Comparison of ENCODE assay signal across 14 cellular contexts in genomic region chr16:16092925-16093624, GRCh38.
DNase-seq lines count a peak whose midpoint lies in the region; ATAC-seq and TF ChIP-seq lines count a peak whose summit lies in the region.
"Had no signal": no experiment of that assay in that cellular context is flagged by ENCODE, and none has a peak within 500 bp of the region (broad histone marks: within the 10 kb centered on the region; RNA-seq: fewer than 3 reads in every experiment).

No MANE protein-coding gene starts in this region.

- peaks cover 17% of the 10 kb centered on the region for H3K4me1 ChIP-seq in osteoblast (ENCODE audit: insufficient read depth, low read length)

- TF ChIP-seq CTCF in chondrocyte (IDR thresholded peaks at IDR 0.05) (no peak), osteoblast (IDR thresholded peaks at IDR 0.05; ENCODE audit: extremely low read depth, low read depth, low read length) (no peak)

- TF ChIP-seq POLR2A in GM18505 (IDR thresholded peaks at IDR 0.05; ENCODE audit: borderline replicate concordance, extremely low read depth, insufficient read depth, insufficient read length) = no peak

- H3K4me3 ChIP-seq in osteoblast (ENCODE audit: insufficient read depth, low read length) = no peak overlapping the region
- H3K4me3 ChIP-seq: GM12878, SJSA1 had no signal

- no peaks in the 10 kb centered on the region for H3K27me3 Mint-ChIP-seq in chondrocyte (ENCODE audit: low read depth)
- no peaks in the 10 kb centered on the region for H3K27me3 Mint-ChIP-seq in activated T-helper 1 cell treated with anti-CD3 and anti-CD28 coated beads, Interleukin-12 subunit alpha, Interleukin-12 subunit beta, Interleukin-2, Interleukin-4 antibody, amounts not matched to agents 30 ng/mL and 10 ng/mL and 1 ng/mL, durations not matched to agents 14 hours and 24 hours and 36 hours (ENCODE audit: insufficient read depth)
- H3K27me3 Mint-ChIP-seq in natural killer cell treated with Interleukin-12 subunit alpha and Interleukin-12 subunit beta and Interleukin-15 and Interleukin-18, amount 100 ng/mL, for 72 hours = no peaks in the 10 kb centered on the region
- H3K27me3 Mint-ChIP-seq: CD8-positive, alpha-beta memory T cell; stimulated activated memory B cell treated with anti-CD40 and anti-IgM and Interleukin-4, amounts not matched to agents 10 μg/mL and 1 μg/mL and 100 μg/mL, for 72 hours had no signal

- peaks cover 2% of the 10 kb centered on the region for H3K79me2 ChIP-seq in osteoblast (ENCODE audit: insufficient read depth, low read length)

- ATAC-seq in natural killer cell treated with Interleukin-12 subunit alpha and Interleukin-12 subunit beta and Interleukin-15 and Interleukin-18, amount 100 ng/mL, for 72 hours = no peak
- no peak for ATAC-seq in GM18505 (IDR thresholded peaks at IDR 0.05; ENCODE audit: unreplicated experiment)
- ATAC-seq: GM12878; stimulated activated memory B cell treated with anti-CD40 and anti-IgM and Interleukin-4, amounts not matched to agents 10 μg/mL and 1 μg/mL and 100 μg/mL, for 72 hours had no signal

- no peaks in the 10 kb centered on the region for H3K9me3 Mint-ChIP-seq in chondrocyte (ENCODE audit: low read depth)
- H3K9me3 Mint-ChIP-seq in activated T-helper 1 cell treated with anti-CD3 and anti-CD28 coated beads, Interleukin-12 subunit alpha, Interleukin-12 subunit beta, Interleukin-2, Interleukin-4 antibody, amounts not matched to agents 30 ng/mL and 10 ng/mL and 1 ng/mL, durations not matched to agents 14 hours and 24 hours and 36 hours = no peaks in the 10 kb centered on the region
- no peaks in the 10 kb centered on the region for H3K9me3 Mint-ChIP-seq in natural killer cell treated with Interleukin-12 subunit alpha and Interleukin-12 subunit beta and Interleukin-15 and Interleukin-18, amount 100 ng/mL, for 72 hours
- H3K9me3 Mint-ChIP-seq: CD8-positive, alpha-beta memory T cell; stimulated activated memory B cell treated with anti-CD40 and anti-IgM and Interleukin-4, amounts not matched to agents 10 μg/mL and 1 μg/mL and 100 μg/mL, for 72 hours had no signal

- intact Hi-C loops in activated T-helper 1 cell treated with anti-CD3 and anti-CD28 coated beads, Interleukin-12 subunit alpha, Interleukin-12 subunit beta, Interleukin-2, Interleukin-4 antibody, amounts not matched to agents 30 ng/mL and 10 ng/mL and 1 ng/mL, durations not matched to agents 14 hours and 24 hours and 36 hours (cut with micrococcal nuclease) = no loop called here

- DNase-seq in DMS153 treated with DMSO at 0.1 percent for 48 hours (lab: John Stamatoyannopoulos, UW; ENCODE audit: unreplicated experiment) = peak; percentile 24
- peak; percentile 10 for DNase-seq in NCI-H2107 (lab: John Stamatoyannopoulos, UW)
- no peak for DNase-seq in chondrocyte (ENCODE audit: low spot score)
- peak; percentile 83 for DNase-seq in osteoblast (ENCODE audit: insufficient read length, low spot score, missing footprints)
- DNase-seq in activated T-helper 1 cell treated with anti-CD3 and anti-CD28 coated beads, Interleukin-12 subunit alpha, Interleukin-12 subunit beta, Interleukin-2, Interleukin-4 antibody, amounts not matched to agents 30 ng/mL and 10 ng/mL and 1 ng/mL, durations not matched to agents 14 hours and 24 hours and 36 hours (ENCODE audit: low spot score) = no peak
- no peak for DNase-seq in natural killer cell treated with Interleukin-12 subunit alpha and Interleukin-12 subunit beta and Interleukin-15 and Interleukin-18, amount 100 ng/mL, for 72 hours (ENCODE audit: low spot score)
- no peak for DNase-seq in AG08396 (ENCODE audit: low spot score)
- DNase-seq: activated CD4-positive, alpha-beta T cell treated with anti-CD3 and anti-CD28 coated beads for 1 hour; CD8-positive, alpha-beta memory T cell; NCI-H524 had no signal

- peaks cover 10% of the 10 kb centered on the region for H4K20me1 ChIP-seq in osteoblast (ENCODE audit: insufficient read depth, low read length)

- H3K4me1 Mint-ChIP-seq in chondrocyte (ENCODE audit: low read depth) = peaks cover 41% of the 10 kb centered on the region
- no peaks in the 10 kb centered on the region for H3K4me1 Mint-ChIP-seq in activated T-helper 1 cell treated with anti-CD3 and anti-CD28 coated beads, Interleukin-12 subunit alpha, Interleukin-12 subunit beta, Interleukin-2, Interleukin-4 antibody, amounts not matched to agents 30 ng/mL and 10 ng/mL and 1 ng/mL, durations not matched to agents 14 hours and 24 hours and 36 hours (ENCODE audit: low read depth)
- H3K4me1 Mint-ChIP-seq in natural killer cell treated with Interleukin-12 subunit alpha and Interleukin-12 subunit beta and Interleukin-15 and Interleukin-18, amount 100 ng/mL, for 72 hours (ENCODE audit: low read depth in 2 of 2) = peaks cover 0 to 2% of the 10 kb centered on the region in 2 donors

- no peak overlapping the region for H3K27ac ChIP-seq in osteoblast (ENCODE audit: low read depth, low read length)
- H3K27ac ChIP-seq: SJSA1 had no signal

- peaks cover 27% of the 10 kb centered on the region for H3K36me3 Mint-ChIP-seq in chondrocyte (ENCODE audit: low read depth)
- H3K36me3 Mint-ChIP-seq in activated T-helper 1 cell treated with anti-CD3 and anti-CD28 coated beads, Interleukin-12 subunit alpha, Interleukin-12 subunit beta, Interleukin-2, Interleukin-4 antibody, amounts not matched to agents 30 ng/mL and 10 ng/mL and 1 ng/mL, durations not matched to agents 14 hours and 24 hours and 36 hours (ENCODE audit: low read depth) = peaks cover 41% of the 10 kb centered on the region
- peaks cover 11% of the 10 kb centered on the region for H3K36me3 Mint-ChIP-seq in natural killer cell treated with Interleukin-12 subunit alpha and Interleukin-12 subunit beta and Interleukin-15 and Interleukin-18, amount 100 ng/mL, for 72 hours

- peak overlapping the region; percentile 59 for H3K27ac Mint-ChIP-seq in chondrocyte (ENCODE audit: unreplicated experiment)
- H3K27ac Mint-ChIP-seq in activated T-helper 1 cell treated with anti-CD3 and anti-CD28 coated beads, Interleukin-12 subunit alpha, Interleukin-12 subunit beta, Interleukin-2, Interleukin-4 antibody, amounts not matched to agents 30 ng/mL and 10 ng/mL and 1 ng/mL, durations not matched to agents 14 hours and 24 hours and 36 hours = no peak overlapping the region
- H3K27ac Mint-ChIP-seq in natural killer cell treated with Interleukin-12 subunit alpha and Interleukin-12 subunit beta and Interleukin-15 and Interleukin-18, amount 100 ng/mL, for 72 hours = no peak overlapping the region
- H3K27ac Mint-ChIP-seq: stimulated activated memory B cell treated with anti-CD40 and anti-IgM and Interleukin-4, amounts not matched to agents 10 μg/mL and 1 μg/mL and 100 μg/mL, for 72 hours had no signal

- H3K4me2 ChIP-seq in osteoblast (ENCODE audit: insufficient read depth, low read length) = no peak overlapping the region

- H3K27me3 ChIP-seq in osteoblast (ENCODE audit: insufficient read depth, low read length) = no peaks in the 10 kb centered on the region
- H3K27me3 ChIP-seq: SJSA1 had no signal

- H3K4me3 Mint-ChIP-seq in chondrocyte (ENCODE audit: unreplicated experiment) = no peak overlapping the region
- no peak overlapping the region for H3K4me3 Mint-ChIP-seq in activated T-helper 1 cell treated with anti-CD3 and anti-CD28 coated beads, Interleukin-12 subunit alpha, Interleukin-12 subunit beta, Interleukin-2, Interleukin-4 antibody, amounts not matched to agents 30 ng/mL and 10 ng/mL and 1 ng/mL, durations not matched to agents 14 hours and 24 hours and 36 hours
- no peak overlapping the region for H3K4me3 Mint-ChIP-seq in natural killer cell treated with Interleukin-12 subunit alpha and Interleukin-12 subunit beta and Interleukin-15 and Interleukin-18, amount 100 ng/mL, for 72 hours
- H3K4me3 Mint-ChIP-seq: CD8-positive, alpha-beta memory T cell; stimulated activated memory B cell treated with anti-CD40 and anti-IgM and Interleukin-4, amounts not matched to agents 10 μg/mL and 1 μg/mL and 100 μg/mL, for 72 hours had no signal

- H2AFZ ChIP-seq in osteoblast (ENCODE audit: low read length) = no peak overlapping the region

- H3K36me3 ChIP-seq in osteoblast (ENCODE audit: insufficient read depth, low read length) = peaks cover 27% of the 10 kb centered on the region

- H3K9me3 ChIP-seq in osteoblast (ENCODE audit: low read depth, low read length) = no peaks in the 10 kb centered on the region
- H3K9me3 ChIP-seq: SJSA1 had no signal

Comparison
In these comparisons a context has a peak if more than half of its experiments do, and no peak if none do; other contexts are left out.
1. DNase-seq: peak in DMS153 treated with DMSO at 0.1 percent for 48 hours (single experiment), NCI-H2107 (single experiment) and osteoblast (single experiment); none in chondrocyte (single experiment), activated T-helper 1 cell treated with anti-CD3 and anti-CD28 coated beads, Interleukin-12 subunit alpha, Interleukin-12 subunit beta, Interleukin-2, Interleukin-4 antibody, amounts not matched to agents 30 ng/mL and 10 ng/mL and 1 ng/mL, durations not matched to agents 14 hours and 24 hours and 36 hours (single experiment), natural killer cell treated with Interleukin-12 subunit alpha and Interleukin-12 subunit beta and Interleukin-15 and Interleukin-18, amount 100 ng/mL, for 72 hours (single experiment) and AG08396 (single experiment).